1 cellular context compared by ENCODE assay signal in the genomic region with DNA sequence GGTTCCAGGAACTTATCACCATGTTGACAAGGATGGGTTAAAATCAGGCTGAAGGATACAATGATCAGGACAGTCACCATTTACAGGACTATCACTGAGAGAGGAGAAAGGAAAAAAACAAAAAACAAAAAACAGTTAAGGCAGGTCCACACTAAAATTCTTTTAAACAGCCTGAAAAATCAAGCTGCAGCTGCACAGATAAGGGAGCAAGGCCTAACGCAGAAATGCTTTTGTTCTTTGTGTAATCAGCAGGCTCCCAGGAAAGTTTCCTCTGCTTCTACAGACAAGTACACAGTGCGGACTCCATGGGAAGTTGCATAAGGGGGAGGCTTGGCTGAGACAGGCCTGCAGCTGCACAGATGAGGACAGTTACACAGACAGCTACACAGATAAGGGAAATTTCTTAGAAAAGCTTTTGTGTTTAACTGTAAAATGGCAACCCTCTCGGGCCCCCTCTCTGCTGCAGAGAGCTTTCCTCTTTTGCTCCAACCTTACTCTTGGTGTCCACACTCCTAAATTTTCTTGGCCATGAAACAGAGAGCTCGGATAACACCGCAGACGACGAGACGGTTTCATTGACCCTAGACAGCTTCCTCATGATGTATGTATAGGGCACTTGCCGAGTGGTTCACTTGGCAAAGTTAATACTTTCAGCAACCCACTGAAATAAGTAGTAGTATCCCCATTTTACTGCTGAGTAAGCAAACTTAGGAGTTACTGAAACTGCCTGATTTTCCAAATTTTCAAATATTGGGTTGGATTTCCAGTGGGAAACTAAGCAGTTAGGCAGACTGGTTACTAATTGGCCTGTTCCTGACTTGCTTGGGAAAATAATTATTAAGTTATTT.
A peak's percentile ranks its signal among the peaks of the same experiment; 100 is the strongest.
TF ChIP-seq lines count a peak whose summit lies in the region.

No MANE protein-coding gene starts in this region.

TF ChIP-seq in HepG2, 621 proteins besides CTCF, POLR2A, EP300 and RAD21 (continued from another document and continues in another):
- TF ChIP-seq ZNF646 (CRISPR knock-in tag; IDR thresholded peaks at IDR 0.05): peak; percentile 72; the same call in 1 of the 2 replicates
- TF ChIP-seq ZNF589 (CRISPR knock-in tag; conservative IDR thresholded peaks at IDR 0.05): no peak
- TF ChIP-seq, protein P1, sequence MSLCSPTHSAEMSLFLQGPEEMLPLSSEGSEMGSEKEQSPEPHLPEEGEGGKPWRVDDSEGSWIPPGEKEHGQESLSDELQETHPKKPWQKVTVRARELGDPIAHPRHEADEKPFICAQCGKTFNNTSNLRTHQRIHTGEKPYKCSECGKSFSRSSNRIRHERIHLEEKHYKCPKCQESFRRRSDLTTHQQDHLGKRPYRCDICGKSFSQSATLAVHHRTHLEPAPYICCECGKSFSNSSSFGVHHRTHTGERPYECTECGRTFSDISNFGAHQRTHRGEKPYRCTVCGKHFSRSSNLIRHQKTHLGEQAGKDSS (CRISPR knock-in tag; IDR thresholded peaks at IDR 0.05; ENCODE audit: borderline replicate concordance, low read depth): no peak
- no peak for TF ChIP-seq ZMAT3 (CRISPR knock-in tag; conservative IDR thresholded peaks at IDR 0.05)
- no peak for TF ChIP-seq ZBTB25 (CRISPR knock-in tag; IDR thresholded peaks at IDR 0.05)
- TF ChIP-seq MATR3 (CRISPR knock-in tag; IDR thresholded peaks at IDR 0.05): no peak
- TF ChIP-seq, protein P2, sequence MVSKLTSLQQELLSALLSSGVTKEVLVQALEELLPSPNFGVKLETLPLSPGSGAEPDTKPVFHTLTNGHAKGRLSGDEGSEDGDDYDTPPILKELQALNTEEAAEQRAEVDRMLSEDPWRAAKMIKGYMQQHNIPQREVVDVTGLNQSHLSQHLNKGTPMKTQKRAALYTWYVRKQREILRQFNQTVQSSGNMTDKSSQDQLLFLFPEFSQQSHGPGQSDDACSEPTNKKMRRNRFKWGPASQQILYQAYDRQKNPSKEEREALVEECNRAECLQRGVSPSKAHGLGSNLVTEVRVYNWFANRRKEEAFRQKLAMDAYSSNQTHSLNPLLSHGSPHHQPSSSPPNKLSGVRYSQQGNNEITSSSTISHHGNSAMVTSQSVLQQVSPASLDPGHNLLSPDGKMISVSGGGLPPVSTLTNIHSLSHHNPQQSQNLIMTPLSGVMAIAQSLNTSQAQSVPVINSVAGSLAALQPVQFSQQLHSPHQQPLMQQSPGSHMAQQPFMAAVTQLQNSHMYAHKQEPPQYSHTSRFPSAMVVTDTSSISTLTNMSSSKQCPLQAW (CRISPR knock-in tag; IDR thresholded peaks at IDR 0.05): peak; percentile 53; the same call in 1 of the 2 replicates
- TF ChIP-seq, protein P3, sequence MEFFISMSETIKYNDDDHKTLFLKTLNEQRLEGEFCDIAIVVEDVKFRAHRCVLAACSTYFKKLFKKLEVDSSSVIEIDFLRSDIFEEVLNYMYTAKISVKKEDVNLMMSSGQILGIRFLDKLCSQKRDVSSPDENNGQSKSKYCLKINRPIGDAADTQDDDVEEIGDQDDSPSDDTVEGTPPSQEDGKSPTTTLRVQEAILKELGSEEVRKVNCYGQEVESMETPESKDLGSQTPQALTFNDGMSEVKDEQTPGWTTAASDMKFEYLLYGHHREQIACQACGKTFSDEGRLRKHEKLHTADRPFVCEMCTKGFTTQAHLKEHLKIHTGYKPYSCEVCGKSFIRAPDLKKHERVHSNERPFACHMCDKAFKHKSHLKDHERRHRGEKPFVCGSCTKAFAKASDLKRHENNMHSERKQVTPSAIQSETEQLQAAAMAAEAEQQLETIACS (CRISPR knock-in tag; IDR thresholded peaks at IDR 0.05): no peak
- TF ChIP-seq BRD4 (CRISPR knock-in tag; IDR thresholded peaks at IDR 0.05): no peak
- no peak for TF ChIP-seq JUND (CRISPR knock-in tag; IDR thresholded peaks at IDR 0.05)
- TF ChIP-seq CCAR2 (optimal IDR thresholded peaks at IDR 0.05; ENCODE audit: low read depth, low read length): no peak
- no peak for TF ChIP-seq TAF1 (CRISPR knock-in tag; IDR thresholded peaks at IDR 0.05)
- TF ChIP-seq, protein P4, sequence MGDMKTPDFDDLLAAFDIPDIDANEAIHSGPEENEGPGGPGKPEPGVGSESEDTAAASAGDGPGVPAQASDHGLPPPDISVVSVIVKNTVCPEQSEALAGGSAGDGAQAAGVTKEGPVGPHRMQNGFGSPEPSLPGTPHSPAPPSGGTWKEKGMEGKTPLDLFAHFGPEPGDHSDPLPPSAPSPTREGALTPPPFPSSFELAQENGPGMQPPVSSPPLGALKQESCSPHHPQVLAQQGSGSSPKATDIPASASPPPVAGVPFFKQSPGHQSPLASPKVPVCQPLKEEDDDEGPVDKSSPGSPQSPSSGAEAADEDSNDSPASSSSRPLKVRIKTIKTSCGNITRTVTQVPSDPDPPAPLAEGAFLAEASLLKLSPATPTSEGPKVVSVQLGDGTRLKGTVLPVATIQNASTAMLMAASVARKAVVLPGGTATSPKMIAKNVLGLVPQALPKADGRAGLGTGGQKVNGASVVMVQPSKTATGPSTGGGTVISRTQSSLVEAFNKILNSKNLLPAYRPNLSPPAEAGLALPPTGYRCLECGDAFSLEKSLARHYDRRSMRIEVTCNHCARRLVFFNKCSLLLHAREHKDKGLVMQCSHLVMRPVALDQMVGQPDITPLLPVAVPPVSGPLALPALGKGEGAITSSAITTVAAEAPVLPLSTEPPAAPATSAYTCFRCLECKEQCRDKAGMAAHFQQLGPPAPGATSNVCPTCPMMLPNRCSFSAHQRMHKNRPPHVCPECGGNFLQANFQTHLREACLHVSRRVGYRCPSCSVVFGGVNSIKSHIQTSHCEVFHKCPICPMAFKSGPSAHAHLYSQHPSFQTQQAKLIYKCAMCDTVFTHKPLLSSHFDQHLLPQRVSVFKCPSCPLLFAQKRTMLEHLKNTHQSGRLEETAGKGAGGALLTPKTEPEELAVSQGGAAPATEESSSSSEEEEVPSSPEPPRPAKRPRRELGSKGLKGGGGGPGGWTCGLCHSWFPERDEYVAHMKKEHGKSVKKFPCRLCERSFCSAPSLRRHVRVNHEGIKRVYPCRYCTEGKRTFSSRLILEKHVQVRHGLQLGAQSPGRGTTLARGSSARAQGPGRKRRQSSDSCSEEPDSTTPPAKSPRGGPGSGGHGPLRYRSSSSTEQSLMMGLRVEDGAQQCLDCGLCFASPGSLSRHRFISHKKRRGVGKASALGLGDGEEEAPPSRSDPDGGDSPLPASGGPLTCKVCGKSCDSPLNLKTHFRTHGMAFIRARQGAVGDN (CRISPR knock-in tag; IDR thresholded peaks at IDR 0.05): no peak
- TF ChIP-seq ZFP37 (CRISPR knock-in tag; IDR thresholded peaks at IDR 0.05; ENCODE audit: borderline replicate concordance): 0 out of 2 replicates have a peak, but pooled peaks have one; percentile 37
- TF ChIP-seq, protein P5, sequence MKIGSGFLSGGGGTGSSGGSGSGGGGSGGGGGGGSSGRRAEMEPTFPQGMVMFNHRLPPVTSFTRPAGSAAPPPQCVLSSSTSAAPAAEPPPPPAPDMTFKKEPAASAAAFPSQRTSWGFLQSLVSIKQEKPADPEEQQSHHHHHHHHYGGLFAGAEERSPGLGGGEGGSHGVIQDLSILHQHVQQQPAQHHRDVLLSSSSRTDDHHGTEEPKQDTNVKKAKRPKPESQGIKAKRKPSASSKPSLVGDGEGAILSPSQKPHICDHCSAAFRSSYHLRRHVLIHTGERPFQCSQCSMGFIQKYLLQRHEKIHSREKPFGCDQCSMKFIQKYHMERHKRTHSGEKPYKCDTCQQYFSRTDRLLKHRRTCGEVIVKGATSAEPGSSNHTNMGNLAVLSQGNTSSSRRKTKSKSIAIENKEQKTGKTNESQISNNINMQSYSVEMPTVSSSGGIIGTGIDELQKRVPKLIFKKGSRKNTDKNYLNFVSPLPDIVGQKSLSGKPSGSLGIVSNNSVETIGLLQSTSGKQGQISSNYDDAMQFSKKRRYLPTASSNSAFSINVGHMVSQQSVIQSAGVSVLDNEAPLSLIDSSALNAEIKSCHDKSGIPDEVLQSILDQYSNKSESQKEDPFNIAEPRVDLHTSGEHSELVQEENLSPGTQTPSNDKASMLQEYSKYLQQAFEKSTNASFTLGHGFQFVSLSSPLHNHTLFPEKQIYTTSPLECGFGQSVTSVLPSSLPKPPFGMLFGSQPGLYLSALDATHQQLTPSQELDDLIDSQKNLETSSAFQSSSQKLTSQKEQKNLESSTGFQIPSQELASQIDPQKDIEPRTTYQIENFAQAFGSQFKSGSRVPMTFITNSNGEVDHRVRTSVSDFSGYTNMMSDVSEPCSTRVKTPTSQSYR (CRISPR knock-in tag; IDR thresholded peaks at IDR 0.05; ENCODE audit: borderline replicate concordance): no peak; the same call in 1 of the 2 replicates
- no peak for TF ChIP-seq ATF5 (CRISPR knock-in tag; IDR thresholded peaks at IDR 0.05; ENCODE audit: low read depth)
- peak; percentile 44; the same call in 1 of the 2 replicates for TF ChIP-seq ZNF205 (CRISPR knock-in tag; IDR thresholded peaks at IDR 0.05)
- TF ChIP-seq SAFB2 (CRISPR knock-in tag; IDR thresholded peaks at IDR 0.05; ENCODE audit: borderline replicate concordance, low read depth): no peak
- TF ChIP-seq ZFP36L2 (CRISPR knock-in tag; IDR thresholded peaks at IDR 0.05): no peak
- no peak for TF ChIP-seq ZNF138 (CRISPR knock-in tag; IDR thresholded peaks at IDR 0.05; ENCODE audit: low read depth)
- TF ChIP-seq, protein P6, sequence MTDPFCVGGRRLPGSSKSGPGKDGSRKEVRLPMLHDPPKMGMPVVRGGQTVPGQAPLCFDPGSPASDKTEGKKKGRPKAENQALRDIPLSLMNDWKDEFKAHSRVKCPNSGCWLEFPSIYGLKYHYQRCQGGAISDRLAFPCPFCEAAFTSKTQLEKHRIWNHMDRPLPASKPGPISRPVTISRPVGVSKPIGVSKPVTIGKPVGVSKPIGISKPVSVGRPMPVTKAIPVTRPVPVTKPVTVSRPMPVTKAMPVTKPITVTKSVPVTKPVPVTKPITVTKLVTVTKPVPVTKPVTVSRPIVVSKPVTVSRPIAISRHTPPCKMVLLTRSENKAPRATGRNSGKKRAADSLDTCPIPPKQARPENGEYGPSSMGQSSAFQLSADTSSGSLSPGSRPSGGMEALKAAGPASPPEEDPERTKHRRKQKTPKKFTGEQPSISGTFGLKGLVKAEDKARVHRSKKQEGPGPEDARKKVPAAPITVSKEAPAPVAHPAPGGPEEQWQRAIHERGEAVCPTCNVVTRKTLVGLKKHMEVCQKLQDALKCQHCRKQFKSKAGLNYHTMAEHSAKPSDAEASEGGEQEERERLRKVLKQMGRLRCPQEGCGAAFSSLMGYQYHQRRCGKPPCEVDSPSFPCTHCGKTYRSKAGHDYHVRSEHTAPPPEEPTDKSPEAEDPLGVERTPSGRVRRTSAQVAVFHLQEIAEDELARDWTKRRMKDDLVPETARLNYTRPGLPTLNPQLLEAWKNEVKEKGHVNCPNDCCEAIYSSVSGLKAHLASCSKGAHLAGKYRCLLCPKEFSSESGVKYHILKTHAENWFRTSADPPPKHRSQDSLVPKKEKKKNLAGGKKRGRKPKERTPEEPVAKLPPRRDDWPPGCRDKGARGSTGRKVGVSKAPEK (CRISPR knock-in tag; IDR thresholded peaks at IDR 0.05; ENCODE audit: borderline replicate concordance): no peak
- TF ChIP-seq SRY (CRISPR knock-in tag; IDR thresholded peaks at IDR 0.05): no peak
- TF ChIP-seq HOXA3 (CRISPR knock-in tag; IDR thresholded peaks at IDR 0.05): no peak
- TF ChIP-seq ZNF543 (CRISPR knock-in tag; IDR thresholded peaks at IDR 0.05): no peak
